ENCODE assay signal across 10 cellular contexts in genomic region chr5:177982072-177982727, GRCh38. TPM values are rescaled to one million over a fixed set of nuclear protein-coding genes. Genes with fewer than 3 reads are reported as not detected.
DNase-seq lines count a peak whose midpoint lies in the region; ATAC-seq, FAIRE-seq and TF ChIP-seq lines count a peak whose summit lies in the region.
"Had no signal": no experiment of that assay in that cellular context is flagged by ENCODE, and none has a peak within 500 bp of the region (broad histone marks: within the 10 kb centered on the region; RNA-seq: fewer than 3 reads in every experiment).

No MANE protein-coding gene starts in this region.

- peak; percentile 38 for ATAC-seq in body of pancreas
- no peak for ATAC-seq in HG03108 (IDR thresholded peaks at IDR 0.05; ENCODE audit: unreplicated experiment)

- no peaks in the 10 kb centered on the region for H3K27me3 ChIP-seq in body of pancreas
- H3K27me3 ChIP-seq in ascending aorta = peaks cover 4% of the 10 kb centered on the region

- no peaks in the 10 kb centered on the region for H3K4me1 Mint-ChIP-seq in osteocyte (ENCODE audit: unreplicated experiment)

- intact Hi-C loops in body of pancreas (cut with DNase I) (no loop called here), ascending aorta (cut with DNase I) (no loop called here)

- 22 to 25% methylated on average over 11 to 17 of the region's 17 CpGs for WGBS in body of pancreas, 2 donors

- H3K27ac Mint-ChIP-seq in osteocyte (ENCODE audit: unreplicated experiment) = no peak overlapping the region

- no peaks in the 10 kb centered on the region for H3K36me3 ChIP-seq in body of pancreas (replicated peaks in 1 of 2; ENCODE audit: insufficient read depth in 1 of 2, low read depth in 2 of 2)
- H3K36me3 ChIP-seq in ascending aorta = no peaks in the 10 kb centered on the region
- H3K36me3 ChIP-seq: cardiac muscle cell had no signal

- H3K4me3 ChIP-seq in LNCaP clone FGC (ENCODE audit: low read depth, low read length) = no peak overlapping the region
- H3K4me3 ChIP-seq in body of pancreas = no peak overlapping the region
- H3K4me3 ChIP-seq in ascending aorta = no peak overlapping the region
- H3K4me3 ChIP-seq: cardiac muscle cell had no signal

- FAIRE-seq in GM19239 (lab: Jason Lieb, UNC) = no peak

- H3K27ac ChIP-seq in body of pancreas = no peak overlapping the region
- H3K27ac ChIP-seq in ascending aorta = no peak overlapping the region
- H3K27ac ChIP-seq: cardiac muscle cell had no signal

- TF ChIP-seq POLR2A in body of pancreas (IDR thresholded peaks at IDR 0.05) = no peak

- H3K9me3 ChIP-seq in body of pancreas = no peaks in the 10 kb centered on the region
- H3K9me3 ChIP-seq in ascending aorta = no peaks in the 10 kb centered on the region

- TF ChIP-seq CTCF in LNCaP clone FGC (IDR thresholded peaks at IDR 0.05; ENCODE audit: control insufficient read depth, extremely low read depth, insufficient read depth) (peak; percentile 76), body of pancreas (IDR thresholded peaks at IDR 0.05) (peak; percentile 15 to 74 (median 60)), osteocyte (IDR thresholded peaks at IDR 0.05) (no peak), ascending aorta (IDR thresholded peaks at IDR 0.05) (no peak)

- H3K27me3 Mint-ChIP-seq in osteocyte (ENCODE audit: unreplicated experiment) = no peaks in the 10 kb centered on the region

- no peak overlapping the region for H3K4me3 Mint-ChIP-seq in osteocyte (ENCODE audit: unreplicated experiment)

- no peaks in the 10 kb centered on the region for H3K9me3 Mint-ChIP-seq in osteocyte (ENCODE audit: unreplicated experiment)

- H3K4me1 ChIP-seq in body of pancreas (peaks cover 10% of the 10 kb centered on the region), ascending aorta (no peaks in the 10 kb centered on the region)

- H3K36me3 Mint-ChIP-seq in osteocyte (ENCODE audit: unreplicated experiment) = no peaks in the 10 kb centered on the region

- DNase-seq in DMS53 (lab: John Stamatoyannopoulos, UW) = peak; percentile 78
- DNase-seq in LNCaP clone FGC (ENCODE audit: low read depth) = peak; percentile 13
- peak; percentile 53 to 74 (median 64) for DNase-seq in body of pancreas
- DNase-seq in osteocyte (ENCODE audit: extremely low spot score, unreplicated experiment) = peak; percentile 82
- no peak for DNase-seq in GM19239 (ENCODE audit: insufficient read length, low spot score)
- DNase-seq in ascending aorta (ENCODE audit: low spot score in 2 of 2) = no peak
- no peak for DNase-seq in NCI-H526 treated with DMSO at 0.1 percent for 48 hours (lab: John Stamatoyannopoulos, UW)
- DNase-seq: midbrain had no signal

RNA-seq across cellular contexts. Expression of gene PROP1, which starts 13.8 kb away (rescaled TPM):
- total RNA-seq in body of pancreas = not detected
- total RNA-seq in osteocyte = not detected in 2 replicates
- not detected for total RNA-seq in ascending aorta
- total RNA-seq: cardiac muscle cell had no signal

Comparison
In these comparisons a context has a peak if more than half of its experiments do, and no peak if none do; other contexts are left out.
1. DNase-seq: peak in DMS53 (single experiment), LNCaP clone FGC (single experiment), body of pancreas (4 of 4) and osteocyte (single experiment); none in GM19239 (single experiment), ascending aorta (0 of 2) and NCI-H526 treated with DMSO at 0.1 percent for 48 hours (single experiment).
2. CTCF ChIP-seq: peak in LNCaP clone FGC (single experiment) and body of pancreas (7 of 7); none in osteocyte (single experiment) and ascending aorta (0 of 3).